In genomic region chr6:11218477-11218826, GRCh38 we compare ENCODE assay signal across 14 cellular contexts. TPM values are rescaled to one million over a fixed set of nuclear protein-coding genes. Genes with fewer than 3 reads are reported as not detected.
DNase-seq lines count a peak whose midpoint lies in the region; ATAC-seq and TF ChIP-seq lines count a peak whose summit lies in the region.
"Had no signal": no experiment of that assay in that cellular context is flagged by ENCODE, and none has a peak within 500 bp of the region (broad histone marks: within the 10 kb centered on the region; RNA-seq: fewer than 3 reads in every experiment).

No MANE protein-coding gene starts in this region.

- no peak for TF ChIP-seq EP300 in upper lobe of left lung (IDR thresholded peaks at IDR 0.05)

- H3K27ac ChIP-seq in heart right ventricle = peak overlapping the region; percentile 61 to 90 (median 86)
- no peak overlapping the region for H3K27ac ChIP-seq in right cardiac atrium (ENCODE audit: low read length)
- peak overlapping the region in 3 of 4 donors; percentile 69 to 83 (median 72) for H3K27ac ChIP-seq in esophagus squamous epithelium
- H3K27ac ChIP-seq in neural progenitor cell = no peak overlapping the region
- H3K27ac ChIP-seq in upper lobe of left lung = peak overlapping the region; percentile 82 to 93 (median 92)

- H3K4me3 ChIP-seq in heart right ventricle = peak overlapping the region in 1 of 10 donors; percentile 15
- no peak overlapping the region for H3K4me3 ChIP-seq in right cardiac atrium (ENCODE audit: low read length)
- H3K4me3 ChIP-seq in esophagus squamous epithelium = no peak overlapping the region
- no peak overlapping the region for H3K4me3 ChIP-seq in neural progenitor cell
- H3K4me3 ChIP-seq in upper lobe of left lung = no peak overlapping the region

- peaks cover 31 to 100% (median 98%) of the 10 kb centered on the region in 9 donors for H3K4me1 ChIP-seq in heart right ventricle
- H3K4me1 ChIP-seq in right cardiac atrium (ENCODE audit: control insufficient read depth, insufficient read depth, low read length) = peaks cover 43% of the 10 kb centered on the region
- H3K4me1 ChIP-seq in esophagus squamous epithelium = peaks cover 21 to 91% (median 34%) of the 10 kb centered on the region in 3 donors
- peaks cover 23% of the 10 kb centered on the region for H3K4me1 ChIP-seq in neural progenitor cell
- H3K4me1 ChIP-seq in upper lobe of left lung = peaks cover 98 to 100% (median 98%) of the 10 kb centered on the region in 4 donors

- peaks cover 6% of the 10 kb centered on the region for H3K79me2 ChIP-seq in neural progenitor cell (ENCODE audit: low read depth)

- no peak overlapping the region for H3K4me3 Mint-ChIP-seq in neural progenitor cell
- H3K4me3 Mint-ChIP-seq: activated CD8-positive, alpha-beta T cell treated with anti-CD3 and anti-CD28 coated beads, Interleukin-2, amount 10 ng/mL, durations not matched to agents 7 days and 5 days; activated naive CD8-positive, alpha-beta T cell; H9 had no signal

- no peak for TF ChIP-seq POLR2A in esophagus squamous epithelium (IDR thresholded peaks at IDR 0.05)
- TF ChIP-seq POLR2A in upper lobe of left lung (IDR thresholded peaks at IDR 0.05) = no peak

- no peaks in the 10 kb centered on the region for H3F3A ChIP-seq in neural progenitor cell (ENCODE audit: low read depth)

- DNase-seq in heart right ventricle (no peak), right cardiac atrium (no peak), esophagus squamous epithelium (lab: John Stamatoyannopoulos, UW) (no peak), neural progenitor cell (ENCODE audit: low spot score) (no peak), upper lobe of left lung (no peak), activated gamma-delta T cell treated with Interleukin-2 at 50 U/mL for 16 hours (no peak), NCI-H524 treated with DMSO at 0.1 percent for 48 hours (lab: John Stamatoyannopoulos, UW) (no peak)
- DNase-seq: activated CD8-positive, alpha-beta T cell treated with anti-CD3 and anti-CD28 coated beads, Interleukin-2, amount 10 ng/mL, durations not matched to agents 7 days and 5 days; DND-41; effector CD8-positive, alpha-beta T cell; H9; MM.1S had no signal

- H3K9ac ChIP-seq in neural progenitor cell = no peak overlapping the region

- intact Hi-C loops in heart right ventricle (cut with DNase I) (loop anchor here in 1 of 10 donors (10.0 kb wide), 1 partner anchor 146 kb away; no protein-coding TSS in a partner anchor), right cardiac atrium (cut with DNase I) (no loop called here), esophagus squamous epithelium (cut with DNase I) (no loop called here)

- no peak overlapping the region for H2AFZ ChIP-seq in neural progenitor cell (replicated peaks)

- no peaks in the 10 kb centered on the region for H3K9me3 ChIP-seq in heart right ventricle
- no peaks in the 10 kb centered on the region for H3K9me3 ChIP-seq in right cardiac atrium (ENCODE audit: control insufficient read depth, low read length)
- no peaks in the 10 kb centered on the region for H3K9me3 ChIP-seq in esophagus squamous epithelium
- no peaks in the 10 kb centered on the region for H3K9me3 ChIP-seq in neural progenitor cell (ENCODE audit: low read depth)
- H3K9me3 ChIP-seq in upper lobe of left lung = no peaks in the 10 kb centered on the region

- peaks cover 2% of the 10 kb centered on the region for H3K27me3 Mint-ChIP-seq in neural progenitor cell (ENCODE audit: insufficient read depth, low read depth)
- H3K27me3 Mint-ChIP-seq: activated naive CD8-positive, alpha-beta T cell had no signal

- H4K20me1 ChIP-seq in neural progenitor cell (ENCODE audit: low read depth) = no peaks in the 10 kb centered on the region

- peaks cover 0 to 22% (median 0%) of the 10 kb centered on the region in 9 donors for H3K36me3 ChIP-seq in heart right ventricle
- H3K36me3 ChIP-seq in esophagus squamous epithelium = no peaks in the 10 kb centered on the region
- H3K36me3 ChIP-seq in neural progenitor cell = no peaks in the 10 kb centered on the region
- H3K36me3 ChIP-seq in upper lobe of left lung = peaks cover 0 to 85% (median 9%) of the 10 kb centered on the region in 4 donors

- H3K27ac Mint-ChIP-seq in neural progenitor cell = peak overlapping the region; percentile 1
- H3K27ac Mint-ChIP-seq: activated CD8-positive, alpha-beta T cell treated with anti-CD3 and anti-CD28 coated beads, Interleukin-2, amount 10 ng/mL, durations not matched to agents 7 days and 5 days; activated naive CD8-positive, alpha-beta T cell; H9 had no signal

- 66 to 75% methylated on average over 2 of the region's 2 CpGs for WGBS in heart right ventricle, 2 donors
- WGBS in right cardiac atrium = 63% methylated on average over 2 of the region's 2 CpGs
- 79 to 88% methylated on average over 2 of the region's 2 CpGs for WGBS in esophagus squamous epithelium, 2 donors
- WGBS in upper lobe of left lung, 2 donors = 46 to 66% methylated on average over 2 of the region's 2 CpGs

- H3K9me3 Mint-ChIP-seq in neural progenitor cell = no peaks in the 10 kb centered on the region
- H3K9me3 Mint-ChIP-seq: H9 had no signal

- ATAC-seq in heart right ventricle = no peak
- no peak for ATAC-seq in right cardiac atrium
- no peak for ATAC-seq in upper lobe of left lung (ENCODE audit: low FRiP score in 2 of 2)
- ATAC-seq in GM21367 (IDR thresholded peaks at IDR 0.05; ENCODE audit: unreplicated experiment) = no peak
- ATAC-seq: activated CD8-positive, alpha-beta T cell treated with anti-CD3 and anti-CD28 coated beads, Interleukin-2, amount 10 ng/mL, durations not matched to agents 7 days and 5 days had no signal

- H3K36me3 Mint-ChIP-seq in neural progenitor cell = peaks cover 69% of the 10 kb centered on the region

- H3K27me3 ChIP-seq in heart right ventricle (no peaks in the 10 kb centered on the region), right cardiac atrium (ENCODE audit: control insufficient read depth, insufficient read depth) (no peaks in the 10 kb centered on the region), esophagus squamous epithelium (peaks cover 0 to 41% (median 0%) of the 10 kb centered on the region in 4 donors), neural progenitor cell (no peaks in the 10 kb centered on the region), upper lobe of left lung (no peaks in the 10 kb centered on the region)

- H3K4me2 ChIP-seq in neural progenitor cell = no peak overlapping the region

- H3K4me1 Mint-ChIP-seq in neural progenitor cell = peaks cover 58% of the 10 kb centered on the region

- TF ChIP-seq CTCF in heart right ventricle (IDR thresholded peaks at IDR 0.05) (no peak), esophagus squamous epithelium (IDR thresholded peaks at IDR 0.05) (no peak), neural progenitor cell (IDR thresholded peaks at IDR 0.05) (no peak), upper lobe of left lung (IDR thresholded peaks at IDR 0.05) (no peak)

RNA-seq across cellular contexts. Expression of gene NEDD9, which starts 14.0 kb away (rescaled TPM):
- total RNA-seq in heart right ventricle (10 to 100 TPM; 10.8 to 34.2 (median 24.6) TPM), right cardiac atrium (10 to 100 TPM; 21.8 to 38.0 (median 29.1) TPM), esophagus squamous epithelium (10 to 100 TPM in 2 of 4 donors, 1 to 10 TPM in 2; 7.7 to 14.9 (median 10.9) TPM), neural progenitor cell (ENCODE audit: low replicate concordance) (4.9 and 8.2 TPM in 2 replicates), upper lobe of left lung (100 to 1,000 TPM; 122 to 334 (median 173) TPM)
- polyA plus RNA-seq in heart right ventricle (10 to 100 TPM; 18.7 to 19.3 TPM), right cardiac atrium (20.9 TPM)

Comparison
In these comparisons a context has a peak if more than half of its experiments do, and no peak if none do; other contexts are left out.
1. H3K27ac ChIP-seq: peak in heart right ventricle (10 of 10), esophagus squamous epithelium (3 of 4) and upper lobe of left lung (4 of 4); none in right cardiac atrium (single experiment) and neural progenitor cell (single experiment).